ENCODE assay signal across 8 cellular contexts in the genomic region with DNA sequence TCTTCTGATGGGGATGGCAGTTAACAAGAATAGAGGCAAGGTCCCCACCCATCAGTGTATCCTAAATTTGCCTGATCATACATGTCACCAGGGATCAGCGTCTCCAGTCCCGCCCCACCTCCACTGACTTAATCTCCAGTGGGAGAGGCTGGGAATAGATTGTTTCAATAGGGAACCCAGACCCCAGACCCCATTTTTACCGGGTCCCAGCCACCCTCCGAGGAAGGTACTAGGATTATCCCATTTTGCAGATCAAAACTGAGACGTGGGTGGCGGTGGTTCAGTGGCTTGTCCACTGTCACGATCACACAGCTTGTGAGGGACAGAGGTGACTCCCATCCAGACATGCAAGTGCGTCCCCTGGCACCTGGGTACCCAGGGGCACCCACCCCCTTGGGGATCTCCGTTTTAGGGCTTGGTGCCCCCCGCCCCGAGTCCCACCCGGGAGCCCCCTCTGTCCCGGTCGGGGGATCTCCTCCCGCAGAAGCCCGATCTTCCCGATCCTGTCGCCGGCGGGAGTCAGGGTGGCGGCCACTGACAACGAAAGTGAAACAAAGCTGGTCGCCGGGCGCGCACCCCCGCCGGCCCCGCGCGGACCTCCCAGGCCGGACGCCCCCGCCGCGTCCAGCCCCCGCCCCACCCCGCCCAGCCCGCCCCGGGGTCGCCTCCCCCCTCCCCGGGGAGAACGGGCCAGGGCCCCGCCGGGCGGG. TPM values are rescaled to one million over a fixed set of nuclear protein-coding genes. Genes with fewer than 3 reads are reported as not detected.
DNase-seq lines count a peak whose midpoint lies in the region; ATAC-seq and TF ChIP-seq lines count a peak whose summit lies in the region.

No MANE protein-coding gene starts in this region.

- DNase-seq in A172 (ENCODE audit: low spot score) (peak; percentile 14), myocyte (ENCODE audit: low read depth) (peak; percentile 29), transverse colon (peak; percentile 69), SKM-1 (lab: John Stamatoyannopoulos, UW; ENCODE audit: unreplicated experiment) (no peak)
- peak; percentile 62 for DNase-seq in activated CD8-positive, alpha-beta memory T cell treated with anti-CD3 and anti-CD28 coated beads, Interleukin-2, amount 10 ng/mL, durations not matched to agents 7 days and 5 days

- H3K4me1 Mint-ChIP-seq in activated CD8-positive, alpha-beta memory T cell treated with anti-CD3 and anti-CD28 coated beads, Interleukin-2, amount 10 ng/mL, durations not matched to agents 7 days and 5 days, result peaks cover 52% of the 10 kb centered on the region

- H3K4me1 ChIP-seq in KMS-11 (ENCODE audit: low read depth, poor library complexity, severe bottlenecking) (peaks cover 3% of the 10 kb centered on the region), transverse colon (peaks cover 4 to 68% (median 45%) of the 10 kb centered on the region in 4 donors)

- no peak overlapping the region for H3K4me3 ChIP-seq in KMS-11 (IDR thresholded peaks at IDR 0.05; ENCODE audit: insufficient read depth, low read depth, low read length)
- peak overlapping the region; percentile 71 to 90 (median 76) for H3K4me3 ChIP-seq in transverse colon

- H3K27me3 ChIP-seq in KMS-11 (ENCODE audit: insufficient read depth, low read depth) (no peaks in the 10 kb centered on the region), transverse colon (no peaks in the 10 kb centered on the region)

- H3K9me3 Mint-ChIP-seq in activated CD8-positive, alpha-beta memory T cell treated with anti-CD3 and anti-CD28 coated beads, Interleukin-2, amount 10 ng/mL, durations not matched to agents 7 days and 5 days (ENCODE audit: low read depth), result no peaks in the 10 kb centered on the region

- CTCF ChIA-PET in activated CD8-positive, alpha-beta memory T cell treated with anti-CD3 and anti-CD28 coated beads, Interleukin-2, amount 10 ng/mL, durations not matched to agents 7 days and 5 days (lab: Charles Lee), result interaction anchor here (0.6 to 2.3 kb wide), 9 partner anchors 11 to 1974 kb away, joined by 3 to 11 read pairs (median 3); partner anchors contain the start of genes PEBP1, RFC5 and SUDS3

- H3K4me2 ChIP-seq in KMS-11, result peak overlapping the region; percentile 60

- TF ChIP-seq EP300 in transverse colon (IDR thresholded peaks at IDR 0.05; ENCODE audit: low read depth), result no peak

- peak overlapping the region; percentile 22; the same call in 1 of the 2 replicates for H2AFZ ChIP-seq in KMS-11 (ENCODE audit: low read depth)

- 1% methylated on average over 15 of the region's 46 CpGs; no CpG with 5 or more reads in 1 of the 2 donors for WGBS in transverse colon (ENCODE audit: low coverage in 1 of 2), 2 donors

- H3K79me2 ChIP-seq in KMS-11 (ENCODE audit: insufficient read depth, low read depth), result no peaks in the 10 kb centered on the region

- peak; percentile 39 for ATAC-seq in GM18909 (IDR thresholded peaks at IDR 0.05; ENCODE audit: poor library complexity, unreplicated experiment)
- ATAC-seq in activated CD8-positive, alpha-beta memory T cell treated with anti-CD3 and anti-CD28 coated beads, Interleukin-2, amount 10 ng/mL, durations not matched to agents 7 days and 5 days, result peak; percentile 57
- ATAC-seq in esophagus mucosa, result peak; percentile 19

- peaks cover 1% of the 10 kb centered on the region for H3K27me3 Mint-ChIP-seq in activated CD8-positive, alpha-beta memory T cell treated with anti-CD3 and anti-CD28 coated beads, Interleukin-2, amount 10 ng/mL, durations not matched to agents 7 days and 5 days

- peak overlapping the region; percentile 91 for H3K27ac Mint-ChIP-seq in activated CD8-positive, alpha-beta memory T cell treated with anti-CD3 and anti-CD28 coated beads, Interleukin-2, amount 10 ng/mL, durations not matched to agents 7 days and 5 days

- peak overlapping the region; percentile 57; the same call in 1 of the 2 replicates for H3K9ac ChIP-seq in KMS-11

- no peak for TF ChIP-seq POLR2A in transverse colon (IDR thresholded peaks at IDR 0.05)

- TF ChIP-seq CTCF in KMS-11 (conservative IDR thresholded peaks at IDR 0.05; ENCODE audit: low read depth, low read length) (no peak), transverse colon (IDR thresholded peaks at IDR 0.05) (no peak)

- intact Hi-C loops in transverse colon (cut with DNase I; ENCODE audit: low total_unique reads), result no loop called here

- peaks cover 6% of the 10 kb centered on the region for H3K36me3 Mint-ChIP-seq in activated CD8-positive, alpha-beta memory T cell treated with anti-CD3 and anti-CD28 coated beads, Interleukin-2, amount 10 ng/mL, durations not matched to agents 7 days and 5 days

- in situ Hi-C loops in transverse colon (cut with MboI; ENCODE audit: low pct_ligation_motif_present in 1 of 4, low pct_unique_long_range_greater_than_20kb in 1 of 4, low sequenced_read_pairs in 3 of 4), result no loop called here

- no peaks in the 10 kb centered on the region for H4K20me1 ChIP-seq in KMS-11 (ENCODE audit: insufficient read depth)

- H3K27ac ChIP-seq in KMS-11 (no peak overlapping the region), transverse colon (peak overlapping the region; percentile 97 to 99 (median 98))

- H3K9me3 ChIP-seq in transverse colon, result no peaks in the 10 kb centered on the region

- peak overlapping the region; percentile 84 for H3K4me3 Mint-ChIP-seq in activated CD8-positive, alpha-beta memory T cell treated with anti-CD3 and anti-CD28 coated beads, Interleukin-2, amount 10 ng/mL, durations not matched to agents 7 days and 5 days

- H3K36me3 ChIP-seq in KMS-11 (ENCODE audit: insufficient read depth), result no peaks in the 10 kb centered on the region
- no peaks in the 10 kb centered on the region for H3K36me3 ChIP-seq in transverse colon

RNA-seq across cellular contexts. Expression of gene WSB2, which starts 0.5 kb away (rescaled TPM):
- 112 and 117 TPM in 2 replicates for total RNA-seq in A172 (2014; rRNA removed; shearing (Covaris generic))
- 10 to 100 TPM; 44.1 to 52.1 TPM for total RNA-seq in activated CD8-positive, alpha-beta memory T cell treated with anti-CD3 and anti-CD28 coated beads, Interleukin-2, amount 10 ng/mL, durations not matched to agents 7 days and 5 days
- total RNA-seq in esophagus mucosa, result 86.7 TPM
- total RNA-seq in myocyte, result 145 and 207 TPM in 2 replicates
- polyA plus RNA-seq in myocyte (2012), result 129 TPM
- 100 to 1,000 TPM; 110 to 193 (median 130) TPM for total RNA-seq in transverse colon

RNA-seq across cellular contexts. Expression of gene VSIG10, which starts 43.4 kb away (rescaled TPM):
- 14.8 and 21.9 TPM in 2 replicates for total RNA-seq in A172 (2014; rRNA removed; shearing (Covaris generic))
- 10 to 100 TPM in 1 of 2 experiments, 1 to 10 TPM in 1; 9.2 to 14.4 TPM for total RNA-seq in activated CD8-positive, alpha-beta memory T cell treated with anti-CD3 and anti-CD28 coated beads, Interleukin-2, amount 10 ng/mL, durations not matched to agents 7 days and 5 days
- total RNA-seq in esophagus mucosa, result 14.5 TPM
- total RNA-seq in myocyte, result 5.3 and 7.4 TPM in 2 replicates
- polyA plus RNA-seq in myocyte (2012), result 4.8 TPM
- total RNA-seq in transverse colon, result 100 to 1,000 TPM; 122 to 207 (median 155) TPM

RNA-seq across cellular contexts. Expression of gene RFC5, which starts 44.0 kb away (rescaled TPM):
- total RNA-seq in A172 (2014; rRNA removed; shearing (Covaris generic)), result 30.4 and 39.4 TPM in 2 replicates
- total RNA-seq in activated CD8-positive, alpha-beta memory T cell treated with anti-CD3 and anti-CD28 coated beads, Interleukin-2, amount 10 ng/mL, durations not matched to agents 7 days and 5 days, result 10 to 100 TPM; 55.4 to 55.7 TPM
- total RNA-seq in esophagus mucosa (16.2 TPM), myocyte (7.1 and 8.2 TPM in 2 replicates), transverse colon (1 to 10 TPM in 3 of 4 donors, not detected in 1; 4.9 to 8.7 (median 7.6) TPM)
- polyA plus RNA-seq in myocyte (2012), result 5.7 TPM
